ENCODE assay signal across 2 cellular contexts in the genomic region with DNA sequence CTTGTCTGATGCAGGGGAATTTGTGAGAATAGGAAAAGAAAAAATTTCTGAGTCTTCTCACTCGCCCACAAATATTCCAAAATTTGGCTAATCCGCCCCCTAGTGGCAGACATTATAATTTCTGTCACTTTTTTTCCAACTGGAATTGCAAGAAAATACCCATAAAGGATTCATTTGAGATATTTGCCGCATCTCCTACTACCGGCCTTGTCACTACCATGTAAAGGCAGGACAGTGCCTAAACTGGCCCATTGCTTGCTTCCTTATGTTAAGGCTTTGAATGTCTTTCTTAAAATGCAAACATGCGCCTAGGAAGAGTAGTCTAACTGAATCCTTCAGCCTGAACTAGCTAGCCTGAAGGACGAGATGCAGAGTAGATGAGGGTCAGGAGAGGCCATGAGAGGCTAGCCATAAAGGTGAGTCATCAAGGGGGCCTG.
TF ChIP-seq lines count a peak whose summit lies in the region.

No MANE protein-coding gene starts in this region.

TF ChIP-seq in SK-N-SH treated with all-trans-retinoic acid at 6 μM for 48 hours, 23 proteins besides CTCF, POLR2A, EP300 and RAD21 (continued from another document):
- TF ChIP-seq, protein P1, sequence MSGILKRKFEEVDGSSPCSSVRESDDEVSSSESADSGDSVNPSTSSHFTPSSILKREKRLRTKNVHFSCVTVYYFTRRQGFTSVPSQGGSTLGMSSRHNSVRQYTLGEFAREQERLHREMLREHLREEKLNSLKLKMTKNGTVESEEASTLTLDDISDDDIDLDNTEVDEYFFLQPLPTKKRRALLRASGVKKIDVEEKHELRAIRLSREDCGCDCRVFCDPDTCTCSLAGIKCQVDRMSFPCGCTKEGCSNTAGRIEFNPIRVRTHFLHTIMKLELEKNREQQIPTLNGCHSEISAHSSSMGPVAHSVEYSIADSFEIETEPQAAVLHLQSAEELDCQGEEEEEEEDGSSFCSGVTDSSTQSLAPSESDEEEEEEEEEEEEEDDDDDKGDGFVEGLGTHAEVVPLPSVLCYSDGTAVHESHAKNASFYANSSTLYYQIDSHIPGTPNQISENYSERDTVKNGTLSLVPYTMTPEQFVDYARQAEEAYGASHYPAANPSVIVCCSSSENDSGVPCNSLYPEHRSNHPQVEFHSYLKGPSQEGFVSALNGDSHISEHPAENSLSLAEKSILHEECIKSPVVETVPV (CRISPR knock-in tag; IDR thresholded peaks at IDR 0.05) = no peak
- TF ChIP-seq GLIS3 (CRISPR knock-in tag; IDR thresholded peaks at IDR 0.05) (no peak), ZFP3 (CRISPR knock-in tag; IDR thresholded peaks at IDR 0.05) (no peak), ZC3H10 (CRISPR knock-in tag; IDR thresholded peaks at IDR 0.05) (no peak), ZNF70 (CRISPR knock-in tag; IDR thresholded peaks at IDR 0.05) (no peak), CSDC2 (CRISPR knock-in tag; IDR thresholded peaks at IDR 0.05) (no peak), OSR1 (CRISPR knock-in tag; IDR thresholded peaks at IDR 0.05) (no peak), ARNTL (CRISPR knock-in tag; IDR thresholded peaks at IDR 0.05; ENCODE audit: borderline replicate concordance, low read depth) (no peak)
- TF ChIP-seq, protein P2, sequence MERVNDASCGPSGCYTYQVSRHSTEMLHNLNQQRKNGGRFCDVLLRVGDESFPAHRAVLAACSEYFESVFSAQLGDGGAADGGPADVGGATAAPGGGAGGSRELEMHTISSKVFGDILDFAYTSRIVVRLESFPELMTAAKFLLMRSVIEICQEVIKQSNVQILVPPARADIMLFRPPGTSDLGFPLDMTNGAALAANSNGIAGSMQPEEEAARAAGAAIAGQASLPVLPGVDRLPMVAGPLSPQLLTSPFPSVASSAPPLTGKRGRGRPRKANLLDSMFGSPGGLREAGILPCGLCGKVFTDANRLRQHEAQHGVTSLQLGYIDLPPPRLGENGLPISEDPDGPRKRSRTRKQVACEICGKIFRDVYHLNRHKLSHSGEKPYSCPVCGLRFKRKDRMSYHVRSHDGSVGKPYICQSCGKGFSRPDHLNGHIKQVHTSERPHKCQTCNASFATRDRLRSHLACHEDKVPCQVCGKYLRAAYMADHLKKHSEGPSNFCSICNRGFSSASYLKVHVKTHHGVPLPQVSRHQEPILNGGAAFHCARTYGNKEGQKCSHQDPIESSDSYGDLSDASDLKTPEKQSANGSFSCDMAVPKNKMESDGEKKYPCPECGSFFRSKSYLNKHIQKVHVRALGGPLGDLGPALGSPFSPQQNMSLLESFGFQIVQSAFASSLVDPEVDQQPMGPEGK (CRISPR knock-in tag; IDR thresholded peaks at IDR 0.05; ENCODE audit: borderline replicate concordance) = no peak

TF ChIP-seq in H1, 55 proteins besides CTCF, POLR2A, EP300 and RAD21 (continued from another document):
- no peak for TF ChIP-seq NANOG (IDR thresholded peaks at IDR 0.05; ENCODE audit: insufficient read depth, low read depth, low read length, poor library complexity, severe bottlenecking)
- TF ChIP-seq, protein P3, sequence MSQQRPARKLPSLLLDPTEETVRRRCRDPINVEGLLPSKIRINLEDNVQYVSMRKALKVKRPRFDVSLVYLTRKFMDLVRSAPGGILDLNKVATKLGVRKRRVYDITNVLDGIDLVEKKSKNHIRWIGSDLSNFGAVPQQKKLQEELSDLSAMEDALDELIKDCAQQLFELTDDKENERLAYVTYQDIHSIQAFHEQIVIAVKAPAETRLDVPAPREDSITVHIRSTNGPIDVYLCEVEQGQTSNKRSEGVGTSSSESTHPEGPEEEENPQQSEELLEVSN (IDR thresholded peaks at IDR 0.05) = no peak
- no peak for TF ChIP-seq CTBP2 (IDR thresholded peaks at IDR 0.05; ENCODE audit: borderline replicate concordance, insufficient read depth, insufficient read length, low read length)
TF ChIP-seq in H1: peak in this region for 0.
